Comparison of ENCODE assay signal across 9 cellular contexts in the genomic region with DNA sequence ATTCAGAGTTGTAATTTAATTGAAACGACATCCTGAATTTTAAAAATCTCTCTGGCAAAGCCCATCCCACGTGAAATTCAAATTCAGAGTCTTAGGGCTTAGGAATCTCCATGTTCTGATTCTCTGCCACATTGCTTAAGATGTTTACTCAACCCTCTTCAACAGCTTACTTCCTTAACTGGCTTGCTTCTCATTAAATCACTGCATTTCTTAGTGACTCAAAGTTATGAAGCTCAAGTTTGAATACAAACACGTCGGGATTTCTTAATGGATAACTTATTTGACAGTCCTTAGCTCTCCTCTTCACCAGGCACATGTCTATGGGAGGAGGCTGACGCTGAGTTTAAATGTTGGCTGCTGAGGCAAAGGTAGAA.
DNase-seq lines count a peak whose midpoint lies in the region; FAIRE-seq and TF ChIP-seq lines count a peak whose summit lies in the region.
"Had no signal": no experiment of that assay in that cellular context is flagged by ENCODE, and none has a peak within 500 bp of the region (broad histone marks: within the 10 kb centered on the region; RNA-seq: fewer than 3 reads in every experiment).

No MANE protein-coding gene starts in this region.

- no peak for FAIRE-seq in small intestine (lab: Jason Lieb, UNC)

- H4K20me1 ChIP-seq in BLaER1 treated with 17β-estradiol and CSF1 and Interleukin-3, amounts not matched to agents 10 nM and 100 nM = no peaks in the 10 kb centered on the region
- no peaks in the 10 kb centered on the region for H4K20me1 ChIP-seq in OCI-LY3 (ENCODE audit: insufficient read depth, low read length)

- H3K4me3 Mint-ChIP-seq in neural crest cell = no peak overlapping the region

- peaks cover 44 to 68% (median 53%) of the 10 kb centered on the region in 10 experiments for H3K4me1 ChIP-seq in BLaER1 treated with 17β-estradiol and CSF1 and Interleukin-3, amounts not matched to agents 10 nM and 100 nM
- peaks cover 26% of the 10 kb centered on the region for H3K4me1 ChIP-seq in OCI-LY3 (ENCODE audit: low read length)
- no peaks in the 10 kb centered on the region for H3K4me1 ChIP-seq in endocrine pancreas (ENCODE audit: control insufficient read depth, insufficient read depth, low read length)
- H3K4me1 ChIP-seq in small intestine (ENCODE audit: control insufficient read depth in 2 of 2, insufficient read depth in 1 of 2, low read depth in 1 of 2, low read length in 1 of 2) = peaks cover 0 to 10% of the 10 kb centered on the region in 2 donors

- no peak for TF ChIP-seq CTCF in OCI-LY3 (IDR thresholded peaks at IDR 0.05; ENCODE audit: low read depth, low read length)
- TF ChIP-seq CTCF in neural crest cell (conservative IDR thresholded peaks at IDR 0.05) = no peak

- H3K4me1 Mint-ChIP-seq in neural crest cell = peaks cover 72% of the 10 kb centered on the region

- H3K27ac Mint-ChIP-seq in neural crest cell (ENCODE audit: unreplicated experiment) = peak overlapping the region; percentile 98

- H3K9ac ChIP-seq in BLaER1 treated with 17β-estradiol and CSF1 and Interleukin-3, amounts not matched to agents 10 nM and 100 nM = peak overlapping the region; percentile 32 to 72 (median 58); a peak in 20 of 22 replicates
- H3K9ac ChIP-seq in OCI-LY3 (ENCODE audit: low read length) (peak overlapping the region; percentile 29), endocrine pancreas (ENCODE audit: control insufficient read depth, insufficient read depth, low read length) (no peak overlapping the region)

- peak overlapping the region; percentile 99 for H2AFZ ChIP-seq in OCI-LY3 (ENCODE audit: low read depth, low read length)

- peak overlapping the region; percentile 59 to 97 (median 72); a peak in 21 of 22 replicates for H3K27ac ChIP-seq in BLaER1 treated with 17β-estradiol and CSF1 and Interleukin-3, amounts not matched to agents 10 nM and 100 nM
- H3K27ac ChIP-seq in OCI-LY3 (ENCODE audit: low read length) (no peak overlapping the region), small intestine (ENCODE audit: low read depth in 1 of 2, low read length in 1 of 2) (peak overlapping the region in 1 of 2 donors; percentile 75)

- H3K79me2 ChIP-seq in OCI-LY3 (ENCODE audit: low read length) = no peaks in the 10 kb centered on the region

- H3K27me3 Mint-ChIP-seq in neural crest cell (ENCODE audit: low read depth) = no peaks in the 10 kb centered on the region

- peaks cover 0 to 13% (median 7%) of the 10 kb centered on the region in 11 experiments; a peak in 14 of 22 replicates for H3K9me3 ChIP-seq in BLaER1 treated with 17β-estradiol and CSF1 and Interleukin-3, amounts not matched to agents 10 nM and 100 nM (replicated peaks in 1 of 11)
- H3K9me3 ChIP-seq in OCI-LY3 (ENCODE audit: insufficient read depth, low read length) = no peaks in the 10 kb centered on the region
- no peaks in the 10 kb centered on the region for H3K9me3 ChIP-seq in endocrine pancreas (ENCODE audit: control insufficient read depth, low read length)
- H3K9me3 ChIP-seq in small intestine (ENCODE audit: control insufficient read depth, low read depth) = no peaks in the 10 kb centered on the region

- peaks cover 0 to 9% (median 0%) of the 10 kb centered on the region in 11 experiments; a peak in 2 of 22 replicates for H3K36me3 ChIP-seq in BLaER1 treated with 17β-estradiol and CSF1 and Interleukin-3, amounts not matched to agents 10 nM and 100 nM
- H3K36me3 ChIP-seq in OCI-LY3 (replicated peaks; ENCODE audit: low read depth, low read length) = no peaks in the 10 kb centered on the region
- no peaks in the 10 kb centered on the region for H3K36me3 ChIP-seq in endocrine pancreas (ENCODE audit: control insufficient read depth, insufficient read depth, low read length)
- H3K36me3 ChIP-seq in small intestine (ENCODE audit: control insufficient read depth in 2 of 2, insufficient read depth in 2 of 2, low read length in 2 of 2) = no peaks in the 10 kb centered on the region

- peak overlapping the region in 7 of 10 experiments; percentile 8 to 37 (median 33); a peak in 9 of 20 replicates for H3K4me3 ChIP-seq in BLaER1 treated with 17β-estradiol and CSF1 and Interleukin-3, amounts not matched to agents 10 nM and 100 nM
- peak overlapping the region; percentile 67 for H3K4me3 ChIP-seq in OCI-LY3 (ENCODE audit: low read length)
- peak overlapping the region; percentile 39 for H3K4me3 ChIP-seq in endocrine pancreas (ENCODE audit: control insufficient read depth, insufficient read depth, low read length)
- peak overlapping the region in 1 of 2 donors; percentile 38 for H3K4me3 ChIP-seq in small intestine (ENCODE audit: low read depth in 1 of 2, low read length in 2 of 2)

- no peaks in the 10 kb centered on the region for H3K36me3 Mint-ChIP-seq in neural crest cell (ENCODE audit: low read depth)

- WGBS in small intestine, 3 donors = 6 to 14% (median 14%) methylated on average over 5 of the region's 5 CpGs

- H3K4me2 ChIP-seq in BLaER1 treated with 17β-estradiol and CSF1 and Interleukin-3, amounts not matched to agents 10 nM and 100 nM = peak overlapping the region; percentile 61 to 90 (median 78)
- H3K4me2 ChIP-seq in OCI-LY3 (ENCODE audit: low read length) = peak overlapping the region; percentile 76

- no peak for DNase-seq in neural crest cell (ENCODE audit: low read depth, low spot score)
- no peak for DNase-seq in NCI-H1417 (lab: John Stamatoyannopoulos, UW)
- DNase-seq in small intestine = no peak
- DNase-seq in germinal center (ENCODE audit: low spot score) = no peak
- DNase-seq in MV-4-11 (lab: John Stamatoyannopoulos, UW) = no peak
- DNase-seq: NCI-H446 had no signal

- H3K9me3 Mint-ChIP-seq in neural crest cell = no peaks in the 10 kb centered on the region

- H3K27me3 ChIP-seq in BLaER1 treated with 17β-estradiol and CSF1 and Interleukin-3, amounts not matched to agents 10 nM and 100 nM = no peaks in the 10 kb centered on the region
- H3K27me3 ChIP-seq in OCI-LY3 (ENCODE audit: low read depth, low read length) (no peaks in the 10 kb centered on the region), endocrine pancreas (ENCODE audit: control insufficient read depth, insufficient read depth, low read length) (no peaks in the 10 kb centered on the region), small intestine (ENCODE audit: control insufficient read depth in 2 of 2, insufficient read depth in 2 of 2, low read length in 2 of 2) (no peaks in the 10 kb centered on the region)
